ENCODE assay signal across 8 cellular contexts in genomic region chr18:62715439-62715792, GRCh38. TPM values are rescaled to one million over a fixed set of nuclear protein-coding genes. Genes with fewer than 3 reads are reported as not detected.
DNase-seq lines count a peak whose midpoint lies in the region; ATAC-seq and TF ChIP-seq lines count a peak whose summit lies in the region.

TSS of gene PHLPP1 (plus strand) at chr18:62715541. CDS start at chr18:62715684, 143 bp downstream.

- H3K36me3 Mint-ChIP-seq in naive B cell = no peaks in the 10 kb centered on the region

- H3K9me3 Mint-ChIP-seq in naive B cell = no peaks in the 10 kb centered on the region

- peak within 1 kb of the TSS; percentile 93 to 99 (median 98) for H3K27ac Mint-ChIP-seq in naive B cell

- H2AFZ ChIP-seq in KMS-11 (ENCODE audit: low read depth) = peak within 1 kb of the TSS; percentile 84

- peaks cover 43% of the 10 kb centered on the region for H3K79me2 ChIP-seq in DOHH2 (ENCODE audit: control insufficient read depth, low read length)
- peaks cover 35% of the 10 kb centered on the region for H3K79me2 ChIP-seq in KMS-11 (ENCODE audit: insufficient read depth, low read depth)

- H3K9me2 ChIP-seq in DOHH2 (replicated peaks; ENCODE audit: control insufficient read depth, low read length) = no peaks in the 10 kb centered on the region

- TF ChIP-seq CTCF in DOHH2 (IDR thresholded peaks at IDR 0.05; ENCODE audit: low read depth, low read length, poor library complexity, severe bottlenecking) = no peak
- TF ChIP-seq CTCF in KMS-11 (conservative IDR thresholded peaks at IDR 0.05; ENCODE audit: low read depth, low read length) = no peak
- TF ChIP-seq CTCF in coronary artery (IDR thresholded peaks at IDR 0.05) = no peak

- H3K36me3 ChIP-seq in DOHH2 (ENCODE audit: control insufficient read depth, low read length) = peaks cover 11% of the 10 kb centered on the region
- H3K36me3 ChIP-seq in KMS-11 (ENCODE audit: insufficient read depth) = no peaks in the 10 kb centered on the region

- H3K27ac ChIP-seq in DOHH2 (ENCODE audit: low read depth, low read length) (peak within 1 kb of the TSS; percentile 43), KMS-11 (peak within 1 kb of the TSS; percentile 58), coronary artery (peak within 1 kb of the TSS; percentile 82 to 99)

- no peaks in the 10 kb centered on the region for H3K9me3 ChIP-seq in DOHH2 (ENCODE audit: control insufficient read depth, insufficient read depth, low read length)

- H3K4me3 ChIP-seq in DOHH2 (ENCODE audit: low read length) (peak within 1 kb of the TSS; percentile 76), KMS-11 (IDR thresholded peaks at IDR 0.05; ENCODE audit: insufficient read depth, low read depth, low read length) (no peak within 1 kb of the TSS), coronary artery (peak within 1 kb of the TSS; percentile 83)

- no peaks in the 10 kb centered on the region for H3K27me3 Mint-ChIP-seq in naive B cell

- peak within 1 kb of the TSS; percentile 81 to 99 (median 96) for H3K4me3 Mint-ChIP-seq in naive B cell

- H3F3A ChIP-seq in DOHH2 (ENCODE audit: control insufficient read depth, insufficient read depth) = no peaks in the 10 kb centered on the region

- ATAC-seq in GM21515 (IDR thresholded peaks at IDR 0.05; ENCODE audit: unreplicated experiment) (peak; percentile 19), naive B cell (ENCODE audit: low read depth in 2 of 2) (peak; percentile 40 to 48)

- H3K9ac ChIP-seq in KMS-11 = peak within 1 kb of the TSS; percentile 74

- peak within 1 kb of the TSS; percentile 67 for H3K4me2 ChIP-seq in DOHH2 (ENCODE audit: low read length)
- peak within 1 kb of the TSS; percentile 77 for H3K4me2 ChIP-seq in KMS-11

- H3K27me3 ChIP-seq in DOHH2 (ENCODE audit: control insufficient read depth, low read length) (no peaks in the 10 kb centered on the region), KMS-11 (ENCODE audit: insufficient read depth, low read depth) (no peaks in the 10 kb centered on the region)

- peaks cover 10% of the 10 kb centered on the region for H4K20me1 ChIP-seq in DOHH2 (ENCODE audit: control insufficient read depth, insufficient read depth, low read depth, low read length)
- no peaks in the 10 kb centered on the region for H4K20me1 ChIP-seq in KMS-11 (ENCODE audit: insufficient read depth)

- peaks cover 24 to 31% (median 26%) of the 10 kb centered on the region in 3 donors for H3K4me1 Mint-ChIP-seq in naive B cell

- no peak for DNase-seq in coronary artery (ENCODE audit: low spot score)
- DNase-seq in naive B cell = peak; percentile 74
- no peak for DNase-seq in NCI-H748 (lab: John Stamatoyannopoulos, UW; ENCODE audit: unreplicated experiment)
- DNase-seq in stimulated activated naive CD4-positive, alpha-beta T cell treated with Interleukin-2 at 50 U/mL for 16 hours (lab: John Stamatoyannopoulos, UW) = no peak
- DNase-seq in NCI-H1048 (lab: John Stamatoyannopoulos, UW) = no peak

- H3K4me1 ChIP-seq in DOHH2 (ENCODE audit: control insufficient read depth, low read length) = peaks cover 36% of the 10 kb centered on the region
- H3K4me1 ChIP-seq in KMS-11 (ENCODE audit: low read depth, poor library complexity, severe bottlenecking) = peaks cover 29% of the 10 kb centered on the region

RNA-seq across cellular contexts. Expression of gene PHLPP1, which starts in this region (rescaled TPM):
- polyA plus RNA-seq in naive B cell (ENCODE audit: low read depth in 6 of 6) = 1 to 10 TPM in 2 of 6 donors, under 1 TPM in 4; 0.16 to 1.6 (median 0.59) TPM
